8 cellular contexts compared by ENCODE assay signal in the genomic region with DNA sequence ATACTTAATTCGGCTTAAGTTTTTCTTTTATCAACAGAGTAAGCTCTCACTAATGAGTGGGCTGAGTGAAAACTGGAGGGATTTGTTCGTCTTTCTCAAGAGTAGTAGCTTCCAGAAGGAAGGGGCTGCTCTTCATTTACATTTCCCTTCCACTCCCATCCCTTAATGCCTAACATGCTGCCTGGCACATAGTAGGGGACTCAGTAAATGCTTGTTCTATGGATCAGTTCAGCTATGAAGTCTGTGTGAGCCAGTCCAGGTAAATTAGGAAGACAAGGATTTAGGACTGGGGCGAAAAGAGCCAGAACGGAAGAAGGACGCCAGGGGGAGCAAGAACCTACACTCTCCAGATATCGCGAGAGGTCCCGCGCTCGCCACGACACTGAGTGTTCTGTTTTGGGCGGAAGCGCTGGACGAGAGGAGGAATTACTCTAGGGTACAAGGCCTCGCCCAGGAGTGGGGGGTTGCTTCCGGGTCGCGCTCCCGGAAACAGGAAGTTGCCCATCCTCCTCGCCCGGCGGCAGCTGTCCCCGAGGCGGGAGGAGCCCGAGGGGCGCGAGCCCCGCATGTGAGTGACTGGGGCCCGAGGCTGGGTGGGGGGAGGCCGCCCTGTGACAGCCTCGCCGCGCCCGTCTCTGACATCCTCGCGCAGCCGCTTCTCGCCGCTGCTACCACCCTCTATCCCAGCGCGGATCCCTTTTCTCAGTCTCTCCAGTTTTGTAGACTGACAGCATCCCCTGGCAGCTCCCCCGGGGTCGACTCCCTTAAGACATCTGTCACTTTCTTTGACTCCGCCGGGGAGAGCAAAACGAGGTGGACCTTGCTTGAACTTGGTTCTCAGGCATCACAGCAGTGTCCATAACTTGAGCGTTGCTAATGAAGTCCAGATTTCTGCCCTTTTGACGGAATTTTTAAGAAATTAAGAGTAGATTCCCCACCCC. TPM values are rescaled to one million over a fixed set of nuclear protein-coding genes. Genes with fewer than 3 reads are reported as not detected.
DNase-seq lines count a peak whose midpoint lies in the region; ATAC-seq, FAIRE-seq and TF ChIP-seq lines count a peak whose summit lies in the region.

A gene with protein sequence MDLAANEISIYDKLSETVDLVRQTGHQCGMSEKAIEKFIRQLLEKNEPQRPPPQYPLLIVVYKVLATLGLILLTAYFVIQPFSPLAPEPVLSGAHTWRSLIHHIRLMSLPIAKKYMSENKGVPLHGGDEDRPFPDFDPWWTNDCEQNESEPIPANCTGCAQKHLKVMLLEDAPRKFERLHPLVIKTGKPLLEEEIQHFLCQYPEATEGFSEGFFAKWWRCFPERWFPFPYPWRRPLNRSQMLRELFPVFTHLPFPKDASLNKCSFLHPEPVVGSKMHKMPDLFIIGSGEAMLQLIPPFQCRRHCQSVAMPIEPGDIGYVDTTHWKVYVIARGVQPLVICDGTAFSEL (plus strand): TSS at position 492 of the 941 bp plus-strand sequence. CDS start 13,493 bp downstream, outside the sequence.

- H3K36me3 ChIP-seq in pancreas (no peaks in the 10 kb centered on the region), tibial artery (no peaks in the 10 kb centered on the region)

- peak; percentile 95 to 99 (median 99) for DNase-seq in NCI-H1417 (lab: John Stamatoyannopoulos, UW)
- DNase-seq in SW 1271 (lab: John Stamatoyannopoulos, UW): peak; percentile 97 to 98
- DNase-seq in activated naive CD8-positive, alpha-beta T cell treated with anti-CD3 and anti-CD28 coated beads, Interleukin-2, amount 50 U/mL, for 16 hours (ENCODE audit: low read depth, low spot score): peak; percentile 94
- DNase-seq in Right ventricle myocardium inferior (ENCODE audit: missing footprints): peak; percentile 99
- DNase-seq in pancreas: peak; percentile 96 to 99 (median 97)
- peak; percentile 98 to 99 for DNase-seq in tibial artery

- peak; percentile 96 for ATAC-seq in HG02763 (IDR thresholded peaks at IDR 0.05; ENCODE audit: unreplicated experiment)
- ATAC-seq in Right ventricle myocardium inferior: peak; percentile 99
- ATAC-seq in pancreas: peak; percentile 99 to 100 (median 100)

- no peaks in the 10 kb centered on the region for H3K9me3 ChIP-seq in pancreas
- H3K9me3 ChIP-seq in tibial artery: no peaks in the 10 kb centered on the region

- TF ChIP-seq CTCF in GM12874 (IDR thresholded peaks at IDR 0.05; ENCODE audit: insufficient read depth, low read depth, low read length): peak; percentile 81
- TF ChIP-seq CTCF in pancreas (IDR thresholded peaks at IDR 0.05): peak; percentile 56 to 75 (median 64)
- peak; percentile 86 to 95 for TF ChIP-seq CTCF in tibial artery (IDR thresholded peaks at IDR 0.05)

- intact Hi-C loops in Right ventricle myocardium inferior (cut with DNase I): loop anchor here (1.0 to 10.0 kb wide), 4 partner anchors 94 to 327 kb away; a partner anchor contains a TSS
- intact Hi-C loops in pancreas (cut with DNase I): loop anchor here in 1 of 3 donors (10.0 kb wide), 1 partner anchor 129 kb away; no protein-coding TSS in a partner anchor
- intact Hi-C loops in tibial artery (cut with DNase I; ENCODE audit: low total_unique reads): loop anchor here (5.0 to 10.0 kb wide), 3 partner anchors 97 to 289 kb away; a partner anchor contains a TSS

- H3K4me3 ChIP-seq in pancreas: peak within 1 kb of the TSS; percentile 59 to 82 (median 76)
- peak within 1 kb of the TSS; percentile 75 to 77 for H3K4me3 ChIP-seq in tibial artery

- peaks cover 4 to 12% (median 10%) of the 10 kb centered on the region in 3 donors for H3K4me1 ChIP-seq in pancreas
- peaks cover 0 to 25% (median 17%) of the 10 kb centered on the region in 4 donors for H3K4me1 ChIP-seq in tibial artery

- H3K27ac ChIP-seq in pancreas (peak within 1 kb of the TSS; percentile 60 to 89 (median 76)), tibial artery (peak within 1 kb of the TSS; percentile 86 to 89)

- 1 to 2% methylated on average over 39 to 48 of the region's 48 CpGs for WGBS in pancreas, 2 donors

- no peak for FAIRE-seq in pancreas (lab: Jason Lieb, UNC)

- H3K27me3 ChIP-seq in pancreas (no peaks in the 10 kb centered on the region), tibial artery (no peaks in the 10 kb centered on the region)

RNA-seq across cellular contexts. Expression of the gene that starts here (rescaled TPM):
- 79.4 TPM for total RNA-seq in Right ventricle myocardium inferior
- 10 to 100 TPM; 26.0 to 39.2 (median 31.9) TPM for total RNA-seq in pancreas
- polyA plus RNA-seq in pancreas: 10 to 100 TPM; 11.6 to 15.9 TPM

Comparison
In these comparisons a context has a peak if more than half of its experiments do, and no peak if none do; other contexts are left out.
1. Peak in every context shown above with its lines: DNase-seq, ATAC-seq, H3K4me3 ChIP-seq and H3K27ac ChIP-seq.